In genomic region chr3:47360110-47360517, GRCh38 we compare ENCODE assay signal across 8 cellular contexts. TPM values are rescaled to one million over a fixed set of nuclear protein-coding genes. Genes with fewer than 3 reads are reported as not detected.
DNase-seq lines count a peak whose midpoint lies in the region; ATAC-seq, FAIRE-seq and TF ChIP-seq lines count a peak whose summit lies in the region.
"Not testable (repeated sequence)": the region's sequence is repeated elsewhere in the genome, so short reads cannot be mapped to it uniquely, and the experiment has no call there.

No MANE protein-coding gene starts in this region.

- CTCF ChIA-PET in activated CD8-positive, alpha-beta T cell treated with anti-CD3 and anti-CD28 coated beads for 36 hours (lab: Charles Lee); activated naive CD4-positive, alpha-beta T cell treated with anti-CD3 and anti-CD28 coated beads for 36 hours (lab: Charles Lee): not testable (repeated sequence)

- POLR2A ChIA-PET in activated CD8-positive, alpha-beta T cell treated with anti-CD3 and anti-CD28 coated beads for 36 hours (lab: Charles Lee) = not testable (repeated sequence)

- not testable (repeated sequence) for H3K4me3 Mint-ChIP-seq in activated CD8-positive, alpha-beta T cell treated with anti-CD3 and anti-CD28 coated beads for 36 hours; activated naive CD4-positive, alpha-beta T cell treated with anti-CD3 and anti-CD28 coated beads for 36 hours
- peak overlapping the region; percentile 66 for H3K4me3 Mint-ChIP-seq in endothelial cell (ENCODE audit: unreplicated experiment)
- peak overlapping the region; percentile 13 for H3K4me3 Mint-ChIP-seq in type B pancreatic cell

- H3K27ac Mint-ChIP-seq in activated CD8-positive, alpha-beta T cell treated with anti-CD3 and anti-CD28 coated beads for 36 hours; activated naive CD4-positive, alpha-beta T cell treated with anti-CD3 and anti-CD28 coated beads for 36 hours: not testable (repeated sequence)
- H3K27ac Mint-ChIP-seq in endothelial cell (ENCODE audit: unreplicated experiment) (peak overlapping the region; percentile 61), type B pancreatic cell (peak overlapping the region; percentile 90)

- intact Hi-C loops in activated CD8-positive, alpha-beta T cell treated with anti-CD3 and anti-CD28 coated beads for 36 hours (cut with micrococcal nuclease); activated naive CD4-positive, alpha-beta T cell treated with anti-CD3 and anti-CD28 coated beads for 36 hours (cut with micrococcal nuclease): not testable (repeated sequence)

- H3K36me3 Mint-ChIP-seq in activated CD8-positive, alpha-beta T cell treated with anti-CD3 and anti-CD28 coated beads for 36 hours (ENCODE audit: low read depth) = peaks cover 15% of the 10 kb centered on the region
- H3K36me3 Mint-ChIP-seq in activated naive CD4-positive, alpha-beta T cell treated with anti-CD3 and anti-CD28 coated beads for 36 hours (ENCODE audit: low read depth) = peaks cover 12% of the 10 kb centered on the region
- peaks cover 39% of the 10 kb centered on the region for H3K36me3 Mint-ChIP-seq in endothelial cell (ENCODE audit: low read depth, unreplicated experiment)
- H3K36me3 Mint-ChIP-seq in type B pancreatic cell = not testable (repeated sequence)

- peaks cover 22% of the 10 kb centered on the region for H3K9me3 Mint-ChIP-seq in activated CD8-positive, alpha-beta T cell treated with anti-CD3 and anti-CD28 coated beads for 36 hours
- H3K9me3 Mint-ChIP-seq in activated naive CD4-positive, alpha-beta T cell treated with anti-CD3 and anti-CD28 coated beads for 36 hours = peaks cover 23% of the 10 kb centered on the region
- H3K9me3 Mint-ChIP-seq in endothelial cell (ENCODE audit: unreplicated experiment) = peaks cover 18% of the 10 kb centered on the region
- not testable (repeated sequence) for H3K9me3 Mint-ChIP-seq in type B pancreatic cell

- DNase-seq in ELR (ENCODE audit: low read depth) (peak; percentile 10), RCC 7860 (ENCODE audit: low spot score) (peak; percentile 36), kidney glomerular epithelial cell (lab: John Stamatoyannopoulos, UW) (peak; percentile 13)
- peak; percentile 48 for DNase-seq in activated CD8-positive, alpha-beta T cell treated with anti-CD3 and anti-CD28 coated beads for 36 hours
- peak; percentile 56 for DNase-seq in activated naive CD4-positive, alpha-beta T cell treated with anti-CD3 and anti-CD28 coated beads for 36 hours
- not testable (repeated sequence) for DNase-seq in endothelial cell (ENCODE audit: low spot score); type B pancreatic cell (ENCODE audit: extremely low spot score, unreplicated experiment)
- peak; percentile 47 for DNase-seq in stimulated activated CD4-positive, alpha-beta T cell treated with anti-CD3 and anti-CD28 coated beads, Interleukin-15, amount 100 ng/mL, for 24 hours

- ATAC-seq in activated CD8-positive, alpha-beta T cell treated with anti-CD3 and anti-CD28 coated beads for 36 hours = peak; percentile 45

- peaks cover 16% of the 10 kb centered on the region for H3K4me1 Mint-ChIP-seq in activated CD8-positive, alpha-beta T cell treated with anti-CD3 and anti-CD28 coated beads for 36 hours (ENCODE audit: low read depth)
- H3K4me1 Mint-ChIP-seq in activated naive CD4-positive, alpha-beta T cell treated with anti-CD3 and anti-CD28 coated beads for 36 hours (ENCODE audit: low read depth) = peaks cover 14% of the 10 kb centered on the region
- H3K4me1 Mint-ChIP-seq in endothelial cell (ENCODE audit: unreplicated experiment) = peaks cover 12% of the 10 kb centered on the region
- not testable (repeated sequence) for H3K4me1 Mint-ChIP-seq in type B pancreatic cell (ENCODE audit: unreplicated experiment)

- not testable (repeated sequence) for TF ChIP-seq CTCF in activated CD8-positive, alpha-beta T cell treated with anti-CD3 and anti-CD28 coated beads for 36 hours (IDR thresholded peaks at IDR 0.05); endothelial cell (IDR thresholded peaks at IDR 0.05; ENCODE audit: unreplicated experiment); type B pancreatic cell (conservative IDR thresholded peaks at IDR 0.05)

- not testable (repeated sequence) for FAIRE-seq in RCC 7860 (lab: Jason Lieb, UNC)

- not testable (repeated sequence) for H3K27me3 Mint-ChIP-seq in activated CD8-positive, alpha-beta T cell treated with anti-CD3 and anti-CD28 coated beads for 36 hours; activated naive CD4-positive, alpha-beta T cell treated with anti-CD3 and anti-CD28 coated beads for 36 hours (ENCODE audit: low read depth); type B pancreatic cell
- peaks cover 25% of the 10 kb centered on the region for H3K27me3 Mint-ChIP-seq in endothelial cell (ENCODE audit: unreplicated experiment)

RNA-seq across cellular contexts. Expression of gene PTPN23, which starts 20.7 kb away (rescaled TPM):
- 10 to 100 TPM; 20.7 to 22.6 TPM for total RNA-seq in activated CD8-positive, alpha-beta T cell treated with anti-CD3 and anti-CD28 coated beads for 36 hours
- total RNA-seq in activated naive CD4-positive, alpha-beta T cell treated with anti-CD3 and anti-CD28 coated beads for 36 hours = 10 to 100 TPM; 18.7 to 21.6 TPM
- total RNA-seq in endothelial cell (ENCODE audit: unreplicated experiment) (47.8 TPM), type B pancreatic cell (ENCODE audit: low replicate concordance) (52.5 and 54.1 TPM in 2 replicates)
